In genomic region chr7:73302846-73303245, GRCh38 we compare ENCODE assay signal across 17 cellular contexts. TPM values are rescaled to one million over a fixed set of nuclear protein-coding genes. Genes with fewer than 3 reads are reported as not detected.
"Had no signal": no experiment of that assay in that cellular context is flagged by ENCODE, and none has a peak within 500 bp of the region (broad histone marks: within the 10 kb centered on the region; RNA-seq: fewer than 3 reads in every experiment).

No MANE protein-coding gene starts in this region.

RNA-seq across cellular contexts. Expression of gene TRIM50, which starts 25.0 kb away (rescaled TPM):
- total RNA-seq: chondrocyte, colonic mucosa, dermis microvascular lymphatic vessel endothelial cell, esophagus mucosa, glomerular endothelial cell, lower lobe of right lung, lung microvascular endothelial cell, mesothelial cell of epicardium had no signal
- polyA plus RNA-seq: keratinocyte had no signal

RNA-seq across cellular contexts. Expression of gene FKBP6, which starts 25.1 kb away (rescaled TPM):
- total RNA-seq: chondrocyte, colonic mucosa, dermis microvascular lymphatic vessel endothelial cell, endodermal cell, esophagus mucosa, esophagus squamous epithelium, gastrocnemius medialis, glomerular endothelial cell, heart right ventricle, left colon, left ventricle myocardium superior, lung microvascular endothelial cell, mesenteric fat pad, mesothelial cell of epicardium, mucosa of descending colon had no signal
- polyA plus RNA-seq: heart right ventricle, keratinocyte had no signal
